8 cellular contexts compared by ENCODE assay signal in the genomic region with DNA sequence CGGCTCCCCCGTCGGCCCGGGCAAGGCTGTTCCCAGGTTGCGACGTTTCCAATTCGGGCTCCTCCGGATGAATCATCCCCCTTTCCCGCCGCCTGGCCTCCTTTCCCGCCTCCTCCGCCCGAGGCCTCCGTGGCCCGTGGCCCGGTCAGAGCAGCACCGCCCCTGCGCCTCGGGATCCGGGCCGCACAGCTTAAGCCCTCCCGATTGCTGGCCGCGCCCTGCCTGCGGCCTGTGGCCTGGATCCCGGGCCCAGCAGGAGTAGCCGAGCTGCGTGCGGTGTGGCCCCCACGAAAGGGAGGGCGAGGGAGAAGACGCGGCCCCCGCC. TPM values are rescaled to one million over a fixed set of nuclear protein-coding genes. Genes with fewer than 3 reads are reported as not detected.
DNase-seq lines count a peak whose midpoint lies in the region; ATAC-seq and TF ChIP-seq lines count a peak whose summit lies in the region.

No MANE protein-coding gene starts in this region.

- H3K27me3 ChIP-seq in HCT116 (ENCODE audit: insufficient read depth, low read length) (no peaks in the 10 kb centered on the region), ascending aorta (no peaks in the 10 kb centered on the region), spleen (replicated peaks in 1 of 7) (peaks cover 5 to 68% (median 44%) of the 10 kb centered on the region in 7 donors), SJCRH30 (no peaks in the 10 kb centered on the region)

- 3 to 16% (median 4%) methylated on average over 10 to 34 of the region's 34 CpGs for WGBS in spleen, 5 donors

- POLR2A ChIA-PET in HCT116 (lab: Charles Lee) = interaction anchor here (0.6 to 1.1 kb wide), 4 partner anchors 11 to 241 kb away, joined by 3 to 5 read pairs (median 4); partner anchors contain the start of gene SRSF4

- no peak for TF ChIP-seq RAD21 in HCT116 (IDR thresholded peaks at IDR 0.05; ENCODE audit: low read depth)

- intact Hi-C loops in HCT116 (cut with micrococcal nuclease) (no loop called here), ascending aorta (cut with DNase I) (loop anchor here (5.0 to 10.0 kb wide), 6 partner anchors 70 to 1758 kb away; partner anchors contain the start of genes ATP5IF1, EPB41 and MAP3K6), spleen (cut with DNase I; ENCODE audit: low total_unique reads) (no loop called here)

- H3K9me2 ChIP-seq in HCT116 (ENCODE audit: insufficient read depth) = no peaks in the 10 kb centered on the region

- DNase-seq in HCT116 (ENCODE audit: low read depth, low spot score) (no peak), ascending aorta (ENCODE audit: low spot score in 2 of 2) (peak; percentile 14 to 90), spleen (no peak), DMS114 treated with DMSO at 0.1 percent for 48 hours (lab: John Stamatoyannopoulos, UW; ENCODE audit: unreplicated experiment) (no peak), SHP77 treated with DMSO at 0.1 percent for 48 hours (lab: John Stamatoyannopoulos, UW) (no peak), putamen (ENCODE audit: low spot score) (no peak), SJCRH30 (no peak)

- BruUV-seq in HCT116 (replicated peaks; lab: Mats Ljungman, UMichigan) = no TSS peak

- H3K27ac ChIP-seq in HCT116 (ENCODE audit: low read depth, low read length) = peak overlapping the region; percentile 93
- peak overlapping the region; percentile 99 for H3K27ac ChIP-seq in ascending aorta
- peak overlapping the region in 7 of 8 donors; percentile 77 to 88 (median 85) for H3K27ac ChIP-seq in spleen
- no peak overlapping the region for H3K27ac ChIP-seq in SJCRH30

- H3K4me1 ChIP-seq in HCT116 (ENCODE audit: control insufficient read depth in 1 of 2, insufficient read depth in 2 of 2, low read length in 2 of 2) (peaks cover 2 to 11% of the 10 kb centered on the region in 2 experiments; a peak in 2 of 4 replicates), ascending aorta (peaks cover 3 to 30% of the 10 kb centered on the region in 2 donors), spleen (peaks cover 18 to 48% (median 42%) of the 10 kb centered on the region in 6 donors), SJCRH30 (no peaks in the 10 kb centered on the region)

- H3K4me2 ChIP-seq in HCT116 (ENCODE audit: low read length) = peak overlapping the region; percentile 99

- no peak for TF ChIP-seq POLR2A in HCT116 (IDR thresholded peaks at IDR 0.05; ENCODE audit: borderline replicate concordance, extremely low read depth, insufficient read depth, insufficient read length)
- no peak for TF ChIP-seq POLR2A in spleen (IDR thresholded peaks at IDR 0.05)

- H3K9ac ChIP-seq in HCT116 (ENCODE audit: low read length) = peak overlapping the region; percentile 97

- no peaks in the 10 kb centered on the region for H3K36me3 ChIP-seq in HCT116 (ENCODE audit: control insufficient read depth in 1 of 2, insufficient read depth in 2 of 2, low read length in 2 of 2)
- no peaks in the 10 kb centered on the region for H3K36me3 ChIP-seq in ascending aorta
- peaks cover 0 to 30% (median 8%) of the 10 kb centered on the region in 6 donors for H3K36me3 ChIP-seq in spleen
- no peaks in the 10 kb centered on the region for H3K36me3 ChIP-seq in SJCRH30

- peaks cover 27% of the 10 kb centered on the region for H3K79me2 ChIP-seq in HCT116 (ENCODE audit: insufficient read depth, low read length)

- H4K20me1 ChIP-seq in HCT116 (ENCODE audit: insufficient read depth) = no peaks in the 10 kb centered on the region

- no peak for TF ChIP-seq CTCF in HCT116 (IDR thresholded peaks at IDR 0.05 in 2 of 3, conservative IDR thresholded peaks at IDR 0.05 in 1 of 3; ENCODE audit: borderline replicate concordance in 1 of 3, insufficient read depth in 1 of 3, low read depth in 2 of 3, low read length in 2 of 3)
- TF ChIP-seq CTCF in ascending aorta (IDR thresholded peaks at IDR 0.05) = no peak
- TF ChIP-seq CTCF in spleen (IDR thresholded peaks at IDR 0.05 in 8 of 11, conservative IDR thresholded peaks at IDR 0.05 in 3 of 11) = no peak

- H3K9me3 ChIP-seq in HCT116 (ENCODE audit: control insufficient read depth in 1 of 2, insufficient read depth in 1 of 2, low read depth in 1 of 2, low read length in 2 of 2) = no peaks in the 10 kb centered on the region
- no peaks in the 10 kb centered on the region for H3K9me3 ChIP-seq in ascending aorta
- H3K9me3 ChIP-seq in spleen = no peaks in the 10 kb centered on the region
- H3K9me3 ChIP-seq in SJCRH30 (replicated peaks) = 0 out of 2 replicates have a peak, but pooled peaks cover 2% of the 10 kb centered on the region

- H2AFZ ChIP-seq in HCT116 (ENCODE audit: low read depth, low read length, poor library complexity, severe bottlenecking) = no peak overlapping the region

- RAD21 ChIA-PET in HCT116 (lab: Charles Lee; ENCODE audit: low non-redundant PET in 1 of 2, low total read pairs in 2 of 2, uncharacterized antibody in 2 of 2, unreplicated experiment in 2 of 2) = interaction anchor here in 1 of 2 experiments (0.6 to 1.4 kb wide), 2 partner anchors 70 to 241 kb away, joined by 3 read pairs; no protein-coding TSS in a partner anchor

- H3K4me3 ChIP-seq in HCT116 (replicated peaks in 1 of 2; ENCODE audit: low read depth in 1 of 2, low read length in 2 of 2) (peak overlapping the region; percentile 79 to 96), ascending aorta (peak overlapping the region; percentile 83 to 94), iPS-11a (ENCODE audit: low read depth, low read length) (peak overlapping the region; percentile 67), spleen (peak overlapping the region; percentile 43 to 82 (median 64)), SJCRH30 (no peak overlapping the region)

- ATAC-seq in HCT116 = peak; percentile 10

- CTCF ChIA-PET in HCT116 (lab: Charles Lee) = interaction anchor here (0.6 to 2.7 kb wide), 6 partner anchors 9 to 689 kb away, joined by 3 to 9 read pairs (median 4); partner anchors contain the start of gene SRSF4

TF ChIP-seq in HCT116, 20 proteins besides CTCF, POLR2A, EP300 and RAD21:
- TF ChIP-seq, protein P1, sequence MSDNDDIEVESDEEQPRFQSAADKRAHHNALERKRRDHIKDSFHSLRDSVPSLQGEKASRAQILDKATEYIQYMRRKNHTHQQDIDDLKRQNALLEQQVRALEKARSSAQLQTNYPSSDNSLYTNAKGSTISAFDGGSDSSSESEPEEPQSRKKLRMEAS (IDR thresholded peaks at IDR 0.05) = no peak
- TF ChIP-seq EZH2phosphoT487 (IDR thresholded peaks at IDR 0.05; ENCODE audit: borderline replicate concordance) (no peak), SIN3A (IDR thresholded peaks at IDR 0.05; ENCODE audit: low read depth) (no peak), POLR2AphosphoS5 (IDR thresholded peaks at IDR 0.05; ENCODE audit: low read depth, low read length) (no peak; the same call in 1 of the 2 replicates), CBX3 (IDR thresholded peaks at IDR 0.05; ENCODE audit: low read depth) (no peak)

RNA-seq across cellular contexts. Expression of gene TMEM200B, which starts 1.1 kb away (rescaled TPM):
- total RNA-seq in HCT116 (2021; ENCODE audit: unreplicated experiment) = 11.3 TPM
- polyA plus RNA-seq in HCT116 (2012) = 8.4 and 9.1 TPM in 2 replicates
- total RNA-seq in ascending aorta = 18.5 TPM
- total RNA-seq in spleen = 1 to 10 TPM; 3.2 to 5.6 (median 4.3) TPM
- polyA plus RNA-seq in spleen = 1 to 10 TPM in 2 of 3 donors, under 1 TPM in 1; 0.98 to 2.3 (median 1.7) TPM
- 1.0 and 1.3 TPM in 2 replicates for total RNA-seq in SJCRH30 (2014; rRNA removed; shearing (Covaris generic))

RNA-seq across cellular contexts. Expression of gene SRSF4, which starts 59.1 kb away (rescaled TPM):
- total RNA-seq in HCT116 (2021; ENCODE audit: unreplicated experiment) (69.0 TPM), ascending aorta (49.1 TPM), spleen (10 to 100 TPM; 77.6 to 94.7 (median 87.6) TPM)
- 58.2 and 66.6 TPM in 2 replicates for polyA plus RNA-seq in HCT116 (2012)
- 10 to 100 TPM; 36.9 to 66.4 (median 62.4) TPM for polyA plus RNA-seq in spleen
- total RNA-seq in SJCRH30 (2014; rRNA removed; shearing (Covaris generic)) = 93.6 and 102 TPM in 2 replicates

Comparison
In these comparisons a context has a peak if more than half of its experiments do, and no peak if none do; other contexts are left out.
1. DNase-seq: peak in ascending aorta (2 of 2); none in HCT116 (single experiment), spleen (single experiment), DMS114 treated with DMSO at 0.1 percent for 48 hours (single experiment), SHP77 treated with DMSO at 0.1 percent for 48 hours (single experiment), putamen (single experiment) and SJCRH30 (0 of 2).